Comparison of ENCODE assay signal across 25 cellular contexts in the genomic region with DNA sequence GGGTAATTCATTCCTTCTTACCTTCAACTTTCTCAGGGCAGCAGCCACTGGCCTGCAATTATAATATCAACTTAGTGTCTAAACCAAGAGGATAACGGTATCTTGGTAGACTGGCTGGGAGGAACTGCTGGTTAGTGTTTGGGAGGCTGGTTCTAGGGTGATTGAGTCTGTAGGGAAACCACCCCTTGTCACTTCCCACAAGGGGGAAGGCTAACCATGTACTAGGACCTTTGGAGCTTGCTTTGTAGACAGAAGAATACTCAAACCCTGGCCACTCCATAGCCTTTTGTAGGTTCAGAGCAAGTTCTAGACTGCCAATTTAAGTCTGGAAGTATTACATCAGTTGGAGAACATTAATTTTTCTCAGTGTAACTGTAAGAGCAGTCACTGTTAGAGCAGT. TPM values are rescaled to one million over a fixed set of nuclear protein-coding genes. Genes with fewer than 3 reads are reported as not detected.
DNase-seq lines count a peak whose midpoint lies in the region; ATAC-seq, FAIRE-seq and TF ChIP-seq lines count a peak whose summit lies in the region.
"Had no signal": no experiment of that assay in that cellular context is flagged by ENCODE, and none has a peak within 500 bp of the region (broad histone marks: within the 10 kb centered on the region; RNA-seq: fewer than 3 reads in every experiment).

No MANE protein-coding gene starts in this region.

- H3K4me1 Mint-ChIP-seq in astrocyte (ENCODE audit: low read depth, unreplicated experiment) (peaks cover 11% of the 10 kb centered on the region), nephron progenitor cell (no peaks in the 10 kb centered on the region)
- H3K4me1 Mint-ChIP-seq: GM23338 had no signal

- H3K27ac ChIP-seq in astrocyte (ENCODE audit: low read depth, low read length): no peak overlapping the region
- H3K27ac ChIP-seq: 22Rv1, KMS-11, Peyer's patch had no signal

- H3K27me3 ChIP-seq in astrocyte (ENCODE audit: insufficient read depth, low read length): no peaks in the 10 kb centered on the region
- H3K27me3 ChIP-seq: Peyer's patch had no signal

- H3K4me3 Mint-ChIP-seq in astrocyte (ENCODE audit: unreplicated experiment): peak overlapping the region; percentile 42
- H3K4me3 Mint-ChIP-seq in nephron progenitor cell: no peak overlapping the region
- H3K4me3 Mint-ChIP-seq: CD8-positive, alpha-beta T cell; GM23338 had no signal

- H3K4me1 ChIP-seq in astrocyte (ENCODE audit: insufficient read depth, low read length): no peaks in the 10 kb centered on the region
- H3K4me1 ChIP-seq: HAP-1, Peyer's patch had no signal

- H3K9me3 Mint-ChIP-seq in astrocyte (ENCODE audit: unreplicated experiment) (no peaks in the 10 kb centered on the region), nephron progenitor cell (no peaks in the 10 kb centered on the region)
- H3K9me3 Mint-ChIP-seq: CD8-positive, alpha-beta T cell; GM23338 had no signal

- TF ChIP-seq POLR2A in GM12891 (IDR thresholded peaks at IDR 0.05; ENCODE audit: low read depth, low read length): no peak

- H3K79me2 ChIP-seq in astrocyte (ENCODE audit: insufficient read depth, low read length): no peaks in the 10 kb centered on the region

- H4K20me1 ChIP-seq in astrocyte (ENCODE audit: insufficient read depth, low read length): no peaks in the 10 kb centered on the region

- H3K27me3 Mint-ChIP-seq in astrocyte (ENCODE audit: low read depth, unreplicated experiment) (no peaks in the 10 kb centered on the region), nephron progenitor cell (ENCODE audit: low read depth, poor library complexity) (no peaks in the 10 kb centered on the region)

- H3K36me3 ChIP-seq in astrocyte (ENCODE audit: insufficient read depth, low read length): peaks cover 27% of the 10 kb centered on the region

- peaks cover 4% of the 10 kb centered on the region for H3K36me3 Mint-ChIP-seq in astrocyte (ENCODE audit: low read depth, unreplicated experiment)
- H3K36me3 Mint-ChIP-seq in nephron progenitor cell (ENCODE audit: low read depth): peaks cover 42% of the 10 kb centered on the region

- no peaks in the 10 kb centered on the region for H3K9me3 ChIP-seq in astrocyte (ENCODE audit: insufficient read depth, low read depth, low read length)
- H3K9me3 ChIP-seq: HAP-1, Peyer's patch had no signal

- no peak overlapping the region for H2AFZ ChIP-seq in astrocyte (ENCODE audit: low read depth, low read length)
- H2AFZ ChIP-seq: GM23338 had no signal

- no peak overlapping the region for H3K4me3 ChIP-seq in astrocyte (ENCODE audit: insufficient read depth, low read depth, low read length)
- H3K4me3 ChIP-seq: GM23338, HAP-1, Peyer's patch had no signal

- no peak overlapping the region for H3K27ac Mint-ChIP-seq in astrocyte (ENCODE audit: unreplicated experiment)
- peak overlapping the region; percentile 17 for H3K27ac Mint-ChIP-seq in nephron progenitor cell
- H3K27ac Mint-ChIP-seq: CD8-positive, alpha-beta T cell; GM23338 had no signal

- peak; percentile 45 for FAIRE-seq in GM12891 (lab: Jason Lieb, UNC)
- FAIRE-seq in astrocyte (lab: Jason Lieb, UNC): no peak
- FAIRE-seq: HTR-8/SVneo had no signal

- TF ChIP-seq CTCF in astrocyte (IDR thresholded peaks at IDR 0.05; ENCODE audit: insufficient read depth, low read depth, low read length) (no peak), nephron progenitor cell (IDR thresholded peaks at IDR 0.05) (no peak)

- DNase-seq in DMS53 (lab: John Stamatoyannopoulos, UW): peak; percentile 5
- DNase-seq in DMS53 treated with DMSO at 0.1 percent for 48 hours (lab: John Stamatoyannopoulos, UW; ENCODE audit: unreplicated experiment): no peak
- no peak for DNase-seq in GM12891 (ENCODE audit: insufficient read length, low spot score)
- DNase-seq in astrocyte (ENCODE audit: low read depth): no peak
- DNase-seq in nephron progenitor cell: no peak
- no peak for DNase-seq in A172 (ENCODE audit: low spot score)
- no peak for DNase-seq in medulla oblongata (ENCODE audit: extremely low spot score)
- DNase-seq: AML-193; C1 segment of cervical spinal cord; Calu3; CD8-positive, alpha-beta T cell; IMR-90; NCI-H1417; NCI-H1694 treated with DMSO at 0.1 percent for 48 hours; NCI-H2081 treated with DMSO at 0.1 percent for 48 hours; NCI-H2171 treated with DMSO at 0.1 percent for 48 hours; NCI-H524 treated with DMSO at 0.1 percent for 48 hours; NCI-H82; Peyer's patch had no signal

- no peak for ATAC-seq in HG03280 (IDR thresholded peaks at IDR 0.05; ENCODE audit: unreplicated experiment)
- ATAC-seq: CD8-positive, alpha-beta T cell; GM23338 had no signal

- H3K4me2 ChIP-seq in astrocyte (ENCODE audit: low read length): no peak overlapping the region
- H3K4me2 ChIP-seq: GM23338, KMS-11 had no signal

- no peak overlapping the region for H3K9ac ChIP-seq in astrocyte (ENCODE audit: low read length)
- H3K9ac ChIP-seq: KMS-11 had no signal

TF ChIP-seq in GM12891, 5 proteins besides CTCF, POLR2A, EP300 and RAD21:
- no peak for TF ChIP-seq TAF1 (IDR thresholded peaks at IDR 0.05; ENCODE audit: low read depth, low read length)
- TF ChIP-seq POU2F2 (IDR thresholded peaks at IDR 0.05; ENCODE audit: low read depth, low read length): no peak
- TF ChIP-seq POLR2AphosphoS5 (IDR thresholded peaks at IDR 0.05; ENCODE audit: low read depth, low read length): no peak
- TF ChIP-seq PAX5 (IDR thresholded peaks at IDR 0.05; ENCODE audit: insufficient read depth, low read length, severe bottlenecking): no peak
- TF ChIP-seq SPI1 (IDR thresholded peaks at IDR 0.05; ENCODE audit: low read depth, low read length): no peak
TF ChIP-seq in GM12891: peak in this region for 0.

RNA-seq across cellular contexts. Expression of a gene that starts 51.3 kb away (rescaled TPM):
- 5.3 TPM for polyA plus RNA-seq in GM12891 (2012; ENCODE audit: low read depth, missing spikeins)
- total RNA-seq in astrocyte: 15.6 and 16.9 TPM in 2 replicates
- total RNA-seq in A172 (2014; rRNA removed; shearing (Covaris generic)): 23.7 and 29.1 TPM in 2 replicates

RNA-seq across cellular contexts. Expression of a gene that starts 51.9 kb away (rescaled TPM):
- polyA plus RNA-seq in GM12891 (2012; ENCODE audit: low read depth, missing spikeins): 6.6 TPM
- 3.7 and 3.8 TPM in 2 replicates for total RNA-seq in astrocyte
- 16.4 and 18.1 TPM in 2 replicates for total RNA-seq in A172 (2014; rRNA removed; shearing (Covaris generic))
